Comparison of ENCODE assay signal across 12 cellular contexts in genomic region chr1:27350673-27351540, GRCh38. TPM values are rescaled to one million over a fixed set of nuclear protein-coding genes. Genes with fewer than 3 reads are reported as not detected.
DNase-seq lines count a peak whose midpoint lies in the region; ATAC-seq and TF ChIP-seq lines count a peak whose summit lies in the region.
"Had no signal": no experiment of that assay in that cellular context is flagged by ENCODE, and none has a peak within 500 bp of the region (broad histone marks: within the 10 kb centered on the region; RNA-seq: fewer than 3 reads in every experiment).

No MANE protein-coding gene starts in this region.

- H3K4me3 ChIP-seq in epithelial cell of proximal tubule (ENCODE audit: low read depth, low read length) (peak overlapping the region; percentile 34), right lobe of liver (peak overlapping the region in 1 of 3 donors; percentile 14), thyroid gland (replicated peaks in 1 of 3) (no peak overlapping the region), uterus (no peak overlapping the region)
- H3K4me3 ChIP-seq: SJCRH30 had no signal

- no peak for TF ChIP-seq CTCF in epithelial cell of proximal tubule (conservative IDR thresholded peaks at IDR 0.05; ENCODE audit: low read depth, low read length)
- no peak for TF ChIP-seq CTCF in right lobe of liver (IDR thresholded peaks at IDR 0.05)
- no peak for TF ChIP-seq CTCF in thyroid gland (IDR thresholded peaks at IDR 0.05)
- no peak for TF ChIP-seq CTCF in uterus (IDR thresholded peaks at IDR 0.05)

- TF ChIP-seq POLR2A in right lobe of liver (IDR thresholded peaks at IDR 0.05) (no peak), thyroid gland (IDR thresholded peaks at IDR 0.05) (no peak), uterus (IDR thresholded peaks at IDR 0.05) (no peak)

- no peaks in the 10 kb centered on the region for H3K9me3 ChIP-seq in right lobe of liver
- no peaks in the 10 kb centered on the region for H3K9me3 ChIP-seq in thyroid gland
- H3K9me3 ChIP-seq in uterus, result no peaks in the 10 kb centered on the region
- H3K9me3 ChIP-seq: SJCRH30 had no signal

- ATAC-seq in right lobe of liver, result peak; percentile 16 to 34 (median 32)
- no peak for ATAC-seq in GM18867 (IDR thresholded peaks at IDR 0.05; ENCODE audit: unreplicated experiment)

- H3K27ac ChIP-seq in right lobe of liver, result no peak overlapping the region
- peak overlapping the region in 1 of 3 donors; percentile 8 for H3K27ac ChIP-seq in thyroid gland
- H3K27ac ChIP-seq in uterus, result no peak overlapping the region
- H3K27ac ChIP-seq: SJCRH30 had no signal

- 3% methylated on average over 18 of the region's 62 CpGs for WGBS in right lobe of liver (ENCODE audit: insufficient coverage, low coverage, low lambda C conversion rate, missing lambda C conversion rate)
- WGBS in thyroid gland, 2 donors, result 42 to 43% methylated on average over 32 to 53 of the region's 62 CpGs

- intact Hi-C loops in right lobe of liver (cut with DNase I), result no loop called here
- intact Hi-C loops in thyroid gland (cut with DNase I), result no loop called here
- intact Hi-C loops in uterus (cut with DNase I; ENCODE audit: low total_unique reads), result no loop called here

- no peaks in the 10 kb centered on the region for H3K27me3 ChIP-seq in right lobe of liver
- H3K27me3 ChIP-seq in thyroid gland, result no peaks in the 10 kb centered on the region
- peaks cover 0 to 4% of the 10 kb centered on the region in 2 donors for H3K27me3 ChIP-seq in uterus
- H3K27me3 ChIP-seq: SJCRH30 had no signal

- DNase-seq in HuH-7 (ENCODE audit: low spot score), result peak; percentile 96
- DNase-seq in epithelial cell of proximal tubule (ENCODE audit: low read depth), result no peak
- no peak for DNase-seq in right lobe of liver
- peak; percentile 65 for DNase-seq in thyroid gland
- no peak for DNase-seq in NCI-H1436 (lab: John Stamatoyannopoulos, UW)
- no peak for DNase-seq in stimulated activated CD4-positive, alpha-beta T cell treated with anti-CD3 and anti-CD28 coated beads, Interleukin-12 subunit alpha, Interleukin-12 subunit beta, amount 100 ng/mL, for 4 hours
- DNase-seq in uterus, result no peak
- DNase-seq: NCI-H1048, SJCRH30 had no signal

- H3K4me1 ChIP-seq in right lobe of liver (peaks cover 0 to 8% (median 0%) of the 10 kb centered on the region in 4 donors), thyroid gland (peaks cover 19 to 29% of the 10 kb centered on the region in 2 donors), uterus (no peaks in the 10 kb centered on the region)
- H3K4me1 ChIP-seq: SJCRH30 had no signal

- H3K36me3 ChIP-seq in right lobe of liver (no peaks in the 10 kb centered on the region), thyroid gland (peaks cover 3 to 8% of the 10 kb centered on the region in 2 donors), uterus (no peaks in the 10 kb centered on the region)

RNA-seq across cellular contexts. Expression of gene SYTL1, which starts 9.1 kb away (rescaled TPM):
- total RNA-seq in epithelial cell of proximal tubule, result 22.0 and 27.6 TPM in 2 replicates
- 1 to 10 TPM in 1 of 6 experiments, under 1 TPM in 5; 0.37 to 1.7 (median 0.80) TPM for total RNA-seq in right lobe of liver
- 10 to 100 TPM; 12.4 to 23.9 (median 18.4) TPM for total RNA-seq in thyroid gland
- total RNA-seq in uterus, result 10 to 100 TPM in 1 of 4 donors, 1 to 10 TPM in 2, not detected in 1; 1.6 to 11.3 (median 4.8) TPM
- total RNA-seq: lung microvascular endothelial cell had no signal

RNA-seq across cellular contexts. Expression of gene MAP3K6, which starts 15.9 kb away (rescaled TPM):
- 13.0 and 15.5 TPM in 2 replicates for total RNA-seq in epithelial cell of proximal tubule
- 10 to 100 TPM in 2 of 6 experiments, 1 to 10 TPM in 4; 4.3 to 14.9 (median 5.6) TPM for total RNA-seq in right lobe of liver
- 10 to 100 TPM; 17.6 to 62.9 (median 32.3) TPM for total RNA-seq in thyroid gland
- total RNA-seq in uterus, result 100 to 1,000 TPM in 1 of 4 donors, 10 to 100 TPM in 3; 10.9 to 124 (median 16.5) TPM

RNA-seq across cellular contexts. Expression of gene FCN3, which starts 23.7 kb away (rescaled TPM):
- total RNA-seq in epithelial cell of proximal tubule (not detected in 2 replicates), right lobe of liver (100 to 1,000 TPM in 4 of 6 experiments, 10 to 100 TPM in 2; 81.6 to 213 (median 111) TPM), thyroid gland (10 to 100 TPM in 2 of 4 donors, 1 to 10 TPM in 2; 7.4 to 33.4 (median 10.7) TPM), uterus (1 to 10 TPM in 3 of 4 donors, not detected in 1; 2.1 to 4.7 (median 2.4) TPM)
- total RNA-seq: cerebellum, lung microvascular endothelial cell, SJCRH30 had no signal

RNA-seq across cellular contexts. Expression of gene TMEM222, which starts 28.9 kb away (rescaled TPM):
- total RNA-seq in epithelial cell of proximal tubule (11.1 and 41.8 TPM in 2 replicates), right lobe of liver (10 to 100 TPM; 15.1 to 22.6 (median 19.1) TPM), thyroid gland (10 to 100 TPM; 22.7 to 46.0 (median 30.9) TPM), uterus (10 to 100 TPM in 2 of 4 donors, 1 to 10 TPM in 2; 9.7 to 43.9 (median 18.6) TPM)

RNA-seq across cellular contexts. Expression of gene CD164L2, which starts 32.2 kb away (rescaled TPM):
- total RNA-seq in epithelial cell of proximal tubule (not detected in 2 replicates), right lobe of liver (under 1 TPM in 1 of 6 experiments, not detected in 5; 0.86 TPM), thyroid gland (under 1 TPM in 3 of 4 donors, not detected in 1; 0.50 to 0.63 (median 0.54) TPM), uterus (under 1 TPM in 1 of 4 donors, not detected in 3; 0.69 TPM)
- total RNA-seq: cerebellum, lung microvascular endothelial cell, SJCRH30 had no signal

Comparison
In these comparisons a context has a peak if more than half of its experiments do, and no peak if none do; other contexts are left out.
1. DNase-seq: peak in HuH-7 (single experiment) and thyroid gland (2 of 2); none in epithelial cell of proximal tubule (single experiment), right lobe of liver (0 of 3), NCI-H1436 (single experiment), stimulated activated CD4-positive, alpha-beta T cell treated with anti-CD3 and anti-CD28 coated beads, Interleukin-12 subunit alpha, Interleukin-12 subunit beta, amount 100 ng/mL, for 4 hours (single experiment) and uterus (0 of 2).